In the genomic region with DNA sequence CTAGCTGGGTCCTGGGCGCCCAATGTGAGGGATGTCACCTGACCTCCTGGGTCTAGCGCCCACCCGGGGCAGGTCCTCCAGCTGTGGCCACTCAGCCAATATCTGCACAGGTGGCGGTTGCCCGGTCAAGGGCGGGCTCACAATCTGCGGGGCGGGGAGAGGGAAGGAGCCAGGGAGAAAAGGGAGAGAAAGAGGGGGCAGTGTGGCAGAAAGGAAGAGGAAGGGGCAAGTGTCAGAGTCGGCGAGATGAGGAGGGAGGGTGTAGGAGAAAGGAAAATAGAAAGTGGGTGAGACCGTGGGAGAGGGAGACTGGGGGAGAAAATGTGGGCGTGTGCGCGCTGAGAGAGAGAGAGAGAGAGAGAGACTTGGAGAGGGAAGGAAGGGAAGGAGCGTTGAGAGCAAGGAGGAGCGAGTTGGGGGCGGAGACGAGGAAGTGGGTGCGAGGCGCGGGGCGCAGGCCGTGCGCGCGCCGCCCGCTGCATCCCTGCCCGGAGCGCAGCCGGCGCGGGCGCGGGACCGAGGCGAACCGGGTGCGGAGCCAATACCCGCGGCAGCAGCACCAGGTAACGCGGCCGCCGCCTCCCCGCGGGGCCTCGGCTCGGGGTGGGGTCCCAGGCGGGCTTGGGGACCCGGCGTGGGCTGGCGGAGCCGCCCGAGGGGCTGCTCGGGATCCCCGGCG, we compare ENCODE assay signal across 8 cellular contexts. TPM values are rescaled to one million over a fixed set of nuclear protein-coding genes. Genes with fewer than 3 reads are reported as not detected.
DNase-seq lines count a peak whose midpoint lies in the region; ATAC-seq and TF ChIP-seq lines count a peak whose summit lies in the region.

A gene with protein sequence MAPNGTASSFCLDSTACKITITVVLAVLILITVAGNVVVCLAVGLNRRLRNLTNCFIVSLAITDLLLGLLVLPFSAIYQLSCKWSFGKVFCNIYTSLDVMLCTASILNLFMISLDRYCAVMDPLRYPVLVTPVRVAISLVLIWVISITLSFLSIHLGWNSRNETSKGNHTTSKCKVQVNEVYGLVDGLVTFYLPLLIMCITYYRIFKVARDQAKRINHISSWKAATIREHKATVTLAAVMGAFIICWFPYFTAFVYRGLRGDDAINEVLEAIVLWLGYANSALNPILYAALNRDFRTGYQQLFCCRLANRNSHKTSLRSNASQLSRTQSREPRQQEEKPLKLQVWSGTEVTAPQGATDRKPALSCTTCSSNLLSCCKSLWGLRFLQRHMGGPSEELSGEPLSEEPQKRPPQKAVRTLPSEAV (plus strand): TSS at position 479 of the 679 bp plus-strand sequence. CDS start 25,163 bp downstream, outside the sequence.

- WGBS in body of pancreas, 2 donors, result 1 to 3% methylated on average over 38 to 57 of the region's 58 CpGs

- H3K36me3 ChIP-seq in HAP-1 (replicated peaks) (no peaks in the 10 kb centered on the region), body of pancreas (replicated peaks in 1 of 2; ENCODE audit: insufficient read depth in 1 of 2, low read depth in 2 of 2) (no peaks in the 10 kb centered on the region)

- H3K27me3 ChIP-seq in HAP-1 (ENCODE audit: low read depth) (no peaks in the 10 kb centered on the region), body of pancreas (peaks cover 0 to 12% of the 10 kb centered on the region in 2 donors)

- peak within 1 kb of the TSS in 1 of 4 donors; percentile 21 for H3K27ac ChIP-seq in body of pancreas

- DNase-seq in HAP-1 (ENCODE audit: low spot score in 2 of 2) (peak; percentile 48 to 74), T follicular helper cell (ENCODE audit: low read depth) (peak; percentile 19), body of pancreas (peak in 2 of 4 donors; percentile 27 to 49), left lobe of liver (ENCODE audit: low spot score) (no peak)
- DNase-seq in stimulated activated CD4-positive, alpha-beta T cell treated with anti-CD3 and anti-CD28 coated beads, Interleukin-4, amount 100 ng/mL, for 24 hours, result peak; percentile 48

- H3K9me3 ChIP-seq in HAP-1 (no peaks in the 10 kb centered on the region), body of pancreas (no peaks in the 10 kb centered on the region)

- intact Hi-C loops in body of pancreas (cut with DNase I), result no loop called here

- in situ Hi-C loops in HAP-1 (cut with MboI; ENCODE audit: low sequenced_read_pairs), result no loop called here

- TF ChIP-seq CTCF in body of pancreas (IDR thresholded peaks at IDR 0.05), result no peak

- no peak for TF ChIP-seq POLR2A in body of pancreas (IDR thresholded peaks at IDR 0.05)
- no peak for TF ChIP-seq POLR2A in GM18505 (IDR thresholded peaks at IDR 0.05; ENCODE audit: borderline replicate concordance, extremely low read depth, insufficient read depth, insufficient read length)

- H3K4me1 ChIP-seq in HAP-1 (no peaks in the 10 kb centered on the region; the same call in 1 of the 2 replicates), body of pancreas (peaks cover 12% of the 10 kb centered on the region)

- peak within 1 kb of the TSS; percentile 44 for H3K4me3 ChIP-seq in HAP-1
- H3K4me3 ChIP-seq in body of pancreas, result peak within 1 kb of the TSS in 1 of 2 donors; percentile 15

- ATAC-seq in body of pancreas (peak; percentile 42), left lobe of liver (peak; percentile 51), GM19023 (IDR thresholded peaks at IDR 0.05; ENCODE audit: unreplicated experiment) (no peak), GM21390 (IDR thresholded peaks at IDR 0.05; ENCODE audit: unreplicated experiment) (no peak), GM18505 (IDR thresholded peaks at IDR 0.05; ENCODE audit: unreplicated experiment) (no peak)

RNA-seq across cellular contexts. Expression of the gene that starts here (rescaled TPM):
- total RNA-seq in body of pancreas (under 1 TPM in 1 of 2 donors, not detected in 1; 0.78 TPM), left lobe of liver (0.23 TPM)

Comparison
In these comparisons a context has a peak if more than half of its experiments do, and no peak if none do; other contexts are left out.
1. Peak in ATAC-seq in body of pancreas; RNA of the gene not detected or under 1 TPM.
2. Peak in ATAC-seq in left lobe of liver; RNA of the gene not detected or under 1 TPM.